30 cellular contexts compared by ENCODE assay signal in the genomic region with DNA sequence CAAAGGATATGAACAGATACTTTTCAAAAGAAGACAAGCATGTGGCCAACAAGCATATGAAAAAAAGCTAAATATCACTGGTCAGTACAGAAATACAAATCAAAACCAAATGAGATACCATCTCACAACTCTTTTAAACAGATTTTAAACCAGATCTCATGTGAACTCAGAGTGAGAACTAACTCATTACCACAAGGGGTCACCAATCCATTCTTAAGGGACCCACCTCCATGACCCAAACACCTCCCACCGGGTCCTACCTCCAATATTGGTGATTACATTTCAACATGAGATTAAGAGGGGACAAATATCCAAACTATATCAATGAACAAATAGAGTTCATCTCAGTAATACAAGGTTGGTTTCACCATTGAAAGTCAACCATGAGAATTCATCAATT.
A peak's percentile ranks its signal among the peaks of the same experiment; 100 is the strongest.
DNase-seq lines count a peak whose midpoint lies in the region; ATAC-seq and TF ChIP-seq lines count a peak whose summit lies in the region.
"Had no signal": no experiment of that assay in that cellular context is flagged by ENCODE, and none has a peak within 500 bp of the region (broad histone marks: within the 10 kb centered on the region; RNA-seq: fewer than 3 reads in every experiment).

No MANE protein-coding gene starts in this region.

- H3K4me3 ChIP-seq in MM.1S (ENCODE audit: low read length), result no peak overlapping the region
- no peak overlapping the region for H3K4me3 ChIP-seq in neural progenitor cell
- no peak overlapping the region for H3K4me3 ChIP-seq in spleen
- H3K4me3 ChIP-seq: ascending aorta, colonic mucosa, left lung, upper lobe of left lung had no signal

- peak; percentile 85 for ATAC-seq in WTC11
- no peak for ATAC-seq in GM19467 (IDR thresholded peaks at IDR 0.05; ENCODE audit: unreplicated experiment)
- ATAC-seq in stimulated activated memory B cell treated with anti-CD40 and anti-IgM and Interleukin-4, amounts not matched to agents 10 μg/mL and 1 μg/mL and 100 μg/mL, for 72 hours, result no peak
- ATAC-seq: left lung had no signal

- H3K9me2 ChIP-seq in MM.1S (replicated peaks; ENCODE audit: insufficient read depth, low read length), result no peaks in the 10 kb centered on the region

- H3K27me3 ChIP-seq in MM.1S (replicated peaks; ENCODE audit: insufficient read depth, low read length) (no peaks in the 10 kb centered on the region), neural progenitor cell (no peaks in the 10 kb centered on the region), spleen (replicated peaks in 1 of 7) (no peaks in the 10 kb centered on the region)
- H3K27me3 ChIP-seq: ascending aorta, colonic mucosa, left lung, upper lobe of left lung had no signal

- H3K36me3 ChIP-seq in MM.1S (replicated peaks; ENCODE audit: insufficient read depth, low read length) (no peaks in the 10 kb centered on the region), neural progenitor cell (no peaks in the 10 kb centered on the region), spleen (no peaks in the 10 kb centered on the region)
- H3K36me3 ChIP-seq: ascending aorta, colonic mucosa, left lung, upper lobe of left lung had no signal

- H4K20me1 ChIP-seq in MM.1S (ENCODE audit: insufficient read depth, low read length) (no peaks in the 10 kb centered on the region), neural progenitor cell (ENCODE audit: low read depth) (no peaks in the 10 kb centered on the region)

- intact Hi-C loops in spleen (cut with DNase I; ENCODE audit: low total_unique reads), result no loop called here

- H3K9ac ChIP-seq in MM.1S (ENCODE audit: low read length), result no peak overlapping the region
- H3K9ac ChIP-seq in neural progenitor cell, result no peak overlapping the region
- H3K9ac ChIP-seq: parathyroid adenoma had no signal

- WGBS in spleen, 5 donors, result 49 to 59% (median 56%) methylated on average over 1 of the region's 1 CpG

- no peak overlapping the region for H2AFZ ChIP-seq in MM.1S (ENCODE audit: low read length)
- no peak overlapping the region for H2AFZ ChIP-seq in neural progenitor cell (replicated peaks)
- H2AFZ ChIP-seq: parathyroid adenoma had no signal

- H3K27ac ChIP-seq in MM.1S (ENCODE audit: low read length) (no peak overlapping the region), neural progenitor cell (no peak overlapping the region), spleen (no peak overlapping the region)
- H3K27ac ChIP-seq: 22Rv1, ascending aorta, colonic mucosa, epithelial cell of prostate, left lung, parathyroid adenoma, RWPE1, upper lobe of left lung had no signal

- H3K79me2 ChIP-seq in MM.1S (ENCODE audit: low read length), result no peaks in the 10 kb centered on the region
- no peaks in the 10 kb centered on the region for H3K79me2 ChIP-seq in neural progenitor cell (ENCODE audit: low read depth)
- H3K79me2 ChIP-seq: parathyroid adenoma had no signal

- no peaks in the 10 kb centered on the region for H3K36me3 Mint-ChIP-seq in WTC11
- H3K36me3 Mint-ChIP-seq in neural progenitor cell, result no peaks in the 10 kb centered on the region
- no peaks in the 10 kb centered on the region for H3K36me3 Mint-ChIP-seq in stimulated activated memory B cell treated with anti-CD40 and anti-IgM and Interleukin-4, amounts not matched to agents 10 μg/mL and 1 μg/mL and 100 μg/mL, for 72 hours
- H3K36me3 Mint-ChIP-seq: activated naive CD8-positive, alpha-beta T cell treated with anti-CD3 and anti-CD28 coated beads, Interleukin-2, amount 10 ng/mL, durations not matched to agents 7 days and 5 days had no signal

- H3F3A ChIP-seq in MM.1S (ENCODE audit: insufficient read depth, low read length), result no peaks in the 10 kb centered on the region
- peaks cover 7% of the 10 kb centered on the region for H3F3A ChIP-seq in neural progenitor cell (ENCODE audit: low read depth)

- H3K9me3 Mint-ChIP-seq in WTC11 (peaks cover 3% of the 10 kb centered on the region; the same call in 1 of the 2 replicates), neural progenitor cell (peaks cover 2% of the 10 kb centered on the region)
- H3K9me3 Mint-ChIP-seq in stimulated activated memory B cell treated with anti-CD40 and anti-IgM and Interleukin-4, amounts not matched to agents 10 μg/mL and 1 μg/mL and 100 μg/mL, for 72 hours, result no peaks in the 10 kb centered on the region
- H3K9me3 Mint-ChIP-seq: activated naive CD8-positive, alpha-beta T cell treated with anti-CD3 and anti-CD28 coated beads, Interleukin-2, amount 10 ng/mL, durations not matched to agents 7 days and 5 days; activated T-cell treated with anti-CD3 and anti-CD28 coated beads, Interleukin-2, amount 50 U/mL, for 24 hours; CD4-positive, alpha-beta T cell had no signal

- TF ChIP-seq CTCF in MM.1S (IDR thresholded peaks at IDR 0.05; ENCODE audit: low read length) (0 out of 2 replicates have a peak, but pooled peaks have one; percentile 5), WTC11 (IDR thresholded peaks at IDR 0.05) (no peak), neural progenitor cell (IDR thresholded peaks at IDR 0.05) (peak; percentile 38), spleen (IDR thresholded peaks at IDR 0.05 in 8 of 11, conservative IDR thresholded peaks at IDR 0.05 in 3 of 11) (no peak)

- H3K9me3 ChIP-seq in MM.1S (replicated peaks; ENCODE audit: insufficient read depth, low read length) (no peaks in the 10 kb centered on the region; the same call in 1 of the 2 replicates), neural progenitor cell (ENCODE audit: low read depth) (no peaks in the 10 kb centered on the region), spleen (no peaks in the 10 kb centered on the region)
- H3K9me3 ChIP-seq: ascending aorta, colonic mucosa, left lung, upper lobe of left lung had no signal

- H3K27ac Mint-ChIP-seq in WTC11, result no peak overlapping the region
- no peak overlapping the region for H3K27ac Mint-ChIP-seq in neural progenitor cell
- no peak overlapping the region for H3K27ac Mint-ChIP-seq in stimulated activated memory B cell treated with anti-CD40 and anti-IgM and Interleukin-4, amounts not matched to agents 10 μg/mL and 1 μg/mL and 100 μg/mL, for 72 hours
- H3K27ac Mint-ChIP-seq: activated naive CD8-positive, alpha-beta T cell treated with anti-CD3 and anti-CD28 coated beads, Interleukin-2, amount 10 ng/mL, durations not matched to agents 7 days and 5 days; activated T-cell treated with anti-CD3 and anti-CD28 coated beads, Interleukin-2, amount 50 U/mL, for 24 hours; CD4-positive, alpha-beta T cell had no signal

- H3K27me3 Mint-ChIP-seq in WTC11 (ENCODE audit: low read depth), result no peaks in the 10 kb centered on the region
- no peaks in the 10 kb centered on the region for H3K27me3 Mint-ChIP-seq in neural progenitor cell (ENCODE audit: insufficient read depth, low read depth)
- H3K27me3 Mint-ChIP-seq in stimulated activated memory B cell treated with anti-CD40 and anti-IgM and Interleukin-4, amounts not matched to agents 10 μg/mL and 1 μg/mL and 100 μg/mL, for 72 hours, result no peaks in the 10 kb centered on the region
- H3K27me3 Mint-ChIP-seq: activated naive CD8-positive, alpha-beta T cell treated with anti-CD3 and anti-CD28 coated beads, Interleukin-2, amount 10 ng/mL, durations not matched to agents 7 days and 5 days; activated T-cell treated with anti-CD3 and anti-CD28 coated beads, Interleukin-2, amount 50 U/mL, for 24 hours; CD4-positive, alpha-beta T cell had no signal

- H3K4me1 Mint-ChIP-seq in WTC11 (peaks cover 35% of the 10 kb centered on the region), neural progenitor cell (peaks cover 13% of the 10 kb centered on the region)
- H3K4me1 Mint-ChIP-seq in stimulated activated memory B cell treated with anti-CD40 and anti-IgM and Interleukin-4, amounts not matched to agents 10 μg/mL and 1 μg/mL and 100 μg/mL, for 72 hours, result no peaks in the 10 kb centered on the region
- H3K4me1 Mint-ChIP-seq: activated naive CD8-positive, alpha-beta T cell treated with anti-CD3 and anti-CD28 coated beads, Interleukin-2, amount 10 ng/mL, durations not matched to agents 7 days and 5 days had no signal

- no peak for TF ChIP-seq POLR2A in spleen (IDR thresholded peaks at IDR 0.05)

- DNase-seq in DMS53 (lab: John Stamatoyannopoulos, UW) (peak; percentile 21), DMS53 treated with DMSO at 0.1 percent for 48 hours (lab: John Stamatoyannopoulos, UW; ENCODE audit: unreplicated experiment) (no peak), MM.1S (no peak), WTC11 (ENCODE audit: low spot score) (no peak), neural progenitor cell (ENCODE audit: low spot score) (no peak), spleen (no peak)
- DNase-seq: activated CD4-positive, alpha-beta T cell treated with anti-CD3 and anti-CD28 coated beads, Interleukin-2, amount 50 U/mL, for 1 hour; activated CD4-positive, CD25-positive, alpha-beta regulatory T cell; activated effector memory CD4-positive, alpha-beta T cell treated with anti-CD3 and anti-CD28 coated beads, Interleukin-2, amount 50 U/mL, for 16 hours; activated naive CD8-positive, alpha-beta T cell treated with anti-CD3 and anti-CD28 coated beads, Interleukin-2, amount 10 ng/mL, durations not matched to agents 7 days and 5 days; activated T-cell treated with anti-CD3 and anti-CD28 coated beads, Interleukin-2, amount 50 U/mL, for 24 hours; CD4-positive, alpha-beta T cell; colonic mucosa; effector CD4-positive, alpha-beta T cell; glutamatergic neuron; IMR-90; left lung; mesenchymal stem cell; NCI-H2029; NCI-H526; retina; stimulated activated naive CD4-positive, alpha-beta T cell; upper lobe of left lung had no signal

- CTCF ChIA-PET in WTC11 (lab: Charles Lee), result no interaction called here

- H3K4me3 Mint-ChIP-seq in WTC11, result no peak overlapping the region
- H3K4me3 Mint-ChIP-seq in neural progenitor cell, result no peak overlapping the region
- H3K4me3 Mint-ChIP-seq in stimulated activated memory B cell treated with anti-CD40 and anti-IgM and Interleukin-4, amounts not matched to agents 10 μg/mL and 1 μg/mL and 100 μg/mL, for 72 hours, result no peak overlapping the region
- H3K4me3 Mint-ChIP-seq: activated naive CD8-positive, alpha-beta T cell treated with anti-CD3 and anti-CD28 coated beads, Interleukin-2, amount 10 ng/mL, durations not matched to agents 7 days and 5 days; activated T-cell treated with anti-CD3 and anti-CD28 coated beads, Interleukin-2, amount 50 U/mL, for 24 hours; CD4-positive, alpha-beta T cell had no signal

- H3K4me1 ChIP-seq in MM.1S (ENCODE audit: low read length) (no peaks in the 10 kb centered on the region), neural progenitor cell (peaks cover 13% of the 10 kb centered on the region), spleen (no peaks in the 10 kb centered on the region)
- H3K4me1 ChIP-seq: ascending aorta, colonic mucosa, left lung, parathyroid adenoma, upper lobe of left lung had no signal

- POLR2A ChIA-PET in WTC11 (lab: Charles Lee), result no interaction called here

- H3K4me2 ChIP-seq in MM.1S (ENCODE audit: low read depth, low read length) (no peak overlapping the region), neural progenitor cell (no peak overlapping the region)

Comparison
In these comparisons a context has a peak if more than half of its experiments do, and no peak if none do; other contexts are left out.
1. CTCF ChIP-seq: peak in MM.1S (single experiment) and neural progenitor cell (single experiment); none in WTC11 (single experiment) and spleen (0 of 11).